Comparison of ENCODE assay signal across 9 cellular contexts in genomic region chr15:60798821-60799220, GRCh38.
A peak's percentile ranks its signal among the peaks of the same experiment; 100 is the strongest.
DNase-seq lines count a peak whose midpoint lies in the region; ATAC-seq and TF ChIP-seq lines count a peak whose summit lies in the region.
"Had no signal": no experiment of that assay in that cellular context is flagged by ENCODE, and none has a peak within 500 bp of the region (broad histone marks: within the 10 kb centered on the region; RNA-seq: fewer than 3 reads in every experiment).

No MANE protein-coding gene starts in this region.

- WGBS in endodermal cell (ENCODE audit: insufficient coverage in 1 of 2, insufficient read length in 1 of 2), 2 experiments = 80 to 90% methylated on average over 2 to 4 of the region's 4 CpGs

- peaks cover 8% of the 10 kb centered on the region for H3K9me3 Mint-ChIP-seq in endodermal cell
- peaks cover 0 to 11% (median 0%) of the 10 kb centered on the region in 9 donors for H3K9me3 Mint-ChIP-seq in naive thymus-derived CD8-positive, alpha-beta T cell

- H3K4me3 ChIP-seq in GM12864 (ENCODE audit: low read depth, low read length) (no peak overlapping the region), endodermal cell (ENCODE audit: low read length) (no peak overlapping the region), H7 (ENCODE audit: insufficient read depth, low read depth, low read length) (no peak overlapping the region)

- no peak overlapping the region for H3K4me3 Mint-ChIP-seq in endodermal cell
- H3K4me3 Mint-ChIP-seq in naive thymus-derived CD8-positive, alpha-beta T cell = no peak overlapping the region

- no peak overlapping the region for H3K27ac Mint-ChIP-seq in endodermal cell
- H3K27ac Mint-ChIP-seq in naive thymus-derived CD8-positive, alpha-beta T cell = peak overlapping the region in 4 of 10 donors; percentile 5 to 54 (median 44)

- H3K27ac ChIP-seq in endodermal cell (ENCODE audit: low read depth, low read length) = peak overlapping the region; percentile 8

- DNase-seq in GM12864 (ENCODE audit: low read depth) (peak; percentile 24), MV-4-11 (lab: John Stamatoyannopoulos, UW) (peak; percentile 10), endodermal cell (no peak), NCI-H510A (lab: John Stamatoyannopoulos, UW) (no peak), H7 (no peak)
- peak; percentile 77 for DNase-seq in stimulated activated CD4-positive, alpha-beta T cell treated with anti-CD3 and anti-CD28 coated beads, Interleukin-4, amount 100 ng/mL, for 24 hours
- no peak for DNase-seq in naive thymus-derived CD8-positive, alpha-beta T cell

- H3K4me1 ChIP-seq in endodermal cell (ENCODE audit: control insufficient read depth, insufficient read depth, low read length) = no peaks in the 10 kb centered on the region

- ATAC-seq in naive thymus-derived CD8-positive, alpha-beta T cell = no peak
- ATAC-seq in GM18520 (IDR thresholded peaks at IDR 0.05; ENCODE audit: unreplicated experiment) = no peak
- ATAC-seq: left lobe of liver had no signal

- peaks cover 7% of the 10 kb centered on the region for H3K9me3 ChIP-seq in endodermal cell (ENCODE audit: control insufficient read depth, low read length)

- H3K9ac ChIP-seq in endodermal cell (ENCODE audit: extremely low read depth, low read length, poor library complexity, severe bottlenecking) = no peak overlapping the region

- H3K27me3 ChIP-seq in endodermal cell (ENCODE audit: control insufficient read depth, insufficient read depth, low read length, poor library complexity, severe bottlenecking) = no peaks in the 10 kb centered on the region
- no peaks in the 10 kb centered on the region for H3K27me3 ChIP-seq in H7 (ENCODE audit: control insufficient read depth, insufficient read depth, low read length)

- no peaks in the 10 kb centered on the region for H3K27me3 Mint-ChIP-seq in endodermal cell (ENCODE audit: insufficient read depth)
- H3K27me3 Mint-ChIP-seq in naive thymus-derived CD8-positive, alpha-beta T cell = no peaks in the 10 kb centered on the region

- no peak for TF ChIP-seq CTCF in GM12864 (IDR thresholded peaks at IDR 0.05; ENCODE audit: low read depth, low read length, missing control alignments)
- no peak for TF ChIP-seq CTCF in endodermal cell (conservative IDR thresholded peaks at IDR 0.05)

- no peaks in the 10 kb centered on the region for H3K36me3 ChIP-seq in endodermal cell (ENCODE audit: control insufficient read depth, insufficient read depth, low read length)
- H3K36me3 ChIP-seq in H7 (replicated peaks; ENCODE audit: control insufficient read depth, insufficient read depth, low read length) = no peaks in the 10 kb centered on the region

- peaks cover 22% of the 10 kb centered on the region for H3K4me1 Mint-ChIP-seq in endodermal cell
- peaks cover 31 to 71% (median 50%) of the 10 kb centered on the region in 4 donors for H3K4me1 Mint-ChIP-seq in naive thymus-derived CD8-positive, alpha-beta T cell

- peaks cover 2% of the 10 kb centered on the region for H3K36me3 Mint-ChIP-seq in endodermal cell (ENCODE audit: low read depth)
- peaks cover 0 to 7% (median 5%) of the 10 kb centered on the region in 3 donors for H3K36me3 Mint-ChIP-seq in naive thymus-derived CD8-positive, alpha-beta T cell

- POLR2A ChIA-PET in naive thymus-derived CD8-positive, alpha-beta T cell (lab: Charles Lee) = interaction anchor here (1.1 kb wide), 1 partner anchor 42 kb away, joined by 4 read pairs; no protein-coding TSS in a partner anchor

Comparison
In these comparisons a context has a peak if more than half of its experiments do, and no peak if none do; other contexts are left out.
1. DNase-seq: peak in GM12864 (single experiment), MV-4-11 (single experiment) and stimulated activated CD4-positive, alpha-beta T cell treated with anti-CD3 and anti-CD28 coated beads, Interleukin-4, amount 100 ng/mL, for 24 hours (single experiment); none in endodermal cell (single experiment), NCI-H510A (single experiment), naive thymus-derived CD8-positive, alpha-beta T cell (0 of 10) and H7 (single experiment).